21 cellular contexts compared by ENCODE assay signal in genomic region chr3:10560060-10560861, GRCh38. TPM values are rescaled to one million over a fixed set of nuclear protein-coding genes. Genes with fewer than 3 reads are reported as not detected.
DNase-seq lines count a peak whose midpoint lies in the region; ATAC-seq, FAIRE-seq and TF ChIP-seq lines count a peak whose summit lies in the region.
"Had no signal": no experiment of that assay in that cellular context is flagged by ENCODE, and none has a peak within 500 bp of the region (broad histone marks: within the 10 kb centered on the region; RNA-seq: fewer than 3 reads in every experiment).

No MANE protein-coding gene starts in this region.

- H3K36me3 ChIP-seq in heart right ventricle (no peaks in the 10 kb centered on the region), H1 (ENCODE audit: control insufficient read depth in 2 of 4, insufficient read depth in 4 of 4, low read length in 3 of 4) (no peaks in the 10 kb centered on the region), testis (ENCODE audit: low read depth, missing control alignments) (no peaks in the 10 kb centered on the region)

- H3K4me2 ChIP-seq in H1 (ENCODE audit: insufficient read depth in 1 of 2, low read depth in 2 of 2, low read length in 2 of 2): no peak overlapping the region
- H3K4me2 ChIP-seq: A549, GM23338 had no signal

- no peak for ATAC-seq in heart right ventricle
- ATAC-seq in sciatic nerve: no peak
- ATAC-seq in GM21390 (IDR thresholded peaks at IDR 0.05; ENCODE audit: unreplicated experiment): no peak
- ATAC-seq: GM23338 had no signal

- H2BK15ac ChIP-seq in H1 (ENCODE audit: low read length): no peak overlapping the region

- no peak overlapping the region for H4K8ac ChIP-seq in H1 (ENCODE audit: extremely low read depth, insufficient read depth, low read length)

- H3K4me1 ChIP-seq in heart right ventricle: no peaks in the 10 kb centered on the region
- no peaks in the 10 kb centered on the region for H3K4me1 ChIP-seq in H1 (replicated peaks in 1 of 4; ENCODE audit: control insufficient read depth in 3 of 4, insufficient read depth in 4 of 4, low read length in 3 of 4)
- H3K4me1 ChIP-seq in testis: no peaks in the 10 kb centered on the region
- H3K4me1 ChIP-seq: A549, Caco-2 had no signal

- no peak overlapping the region for H2AFZ ChIP-seq in H1 (ENCODE audit: low read length)
- H2AFZ ChIP-seq: GM23338 had no signal

- no peak overlapping the region for H3K4ac ChIP-seq in H1 (replicated peaks; ENCODE audit: insufficient read length, low read depth, low read length)

- intact Hi-C loops in cardiac septum (cut with DNase I): no loop called here
- intact Hi-C loops in heart right ventricle (cut with DNase I): no loop called here
- intact Hi-C loops in sciatic nerve (cut with DNase I): no loop called here
- intact Hi-C loops in testis (cut with DNase I; ENCODE audit: low total_unique reads): no loop called here

- TF ChIP-seq EP300 in H1 (IDR thresholded peaks at IDR 0.05; ENCODE audit: borderline replicate concordance in 1 of 2, low read depth in 2 of 2, low read length in 2 of 2): no peak

- H2BK20ac ChIP-seq in H1 (ENCODE audit: low read length): no peak overlapping the region

- DNase-seq in cardiac septum (ENCODE audit: low spot score) (peak; percentile 49), heart right ventricle (no peak), H1 (ENCODE audit: low read depth in 1 of 2, low spot score in 2 of 2) (peak in 1 of 2 experiments; percentile 16), sciatic nerve (ENCODE audit: low spot score) (peak; percentile 17), kidney glomerular epithelial cell (lab: John Stamatoyannopoulos, UW) (no peak), testis (no peak)
- DNase-seq: Caco-2; CD4-positive, alpha-beta T cell; GDM1; KBM-7; NCI-H1694 treated with DMSO at 0.1 percent for 48 hours; NCI-H2107; NCI-H510A; NCI-H748 treated with DMSO at 0.1 percent for 48 hours; SHP77 had no signal

- H3K9ac ChIP-seq in H1 (replicated peaks in 1 of 4; ENCODE audit: extremely low read depth in 1 of 4, low read depth in 3 of 4, low read length in 3 of 4): no peak overlapping the region

- H2BK12ac ChIP-seq in H1 (ENCODE audit: low read depth, low read length): no peak overlapping the region

- no peak overlapping the region for H3K23ac ChIP-seq in H1 (ENCODE audit: insufficient read length)

- no peak overlapping the region for H3K14ac ChIP-seq in H1 (ENCODE audit: insufficient read length)

- no peak for TF ChIP-seq POLR2A in H1 (IDR thresholded peaks at IDR 0.05; ENCODE audit: control extremely low read depth in 1 of 2, low read depth in 2 of 2, low read length in 2 of 2)
- no peak for TF ChIP-seq POLR2A in testis (IDR thresholded peaks at IDR 0.05)

- H2BK120ac ChIP-seq in H1 (replicated peaks; ENCODE audit: low read depth, low read length): no peak overlapping the region

- 80% methylated on average over 14 of the region's 14 CpGs for WGBS in heart right ventricle, 2 donors
- 92% methylated on average over 14 of the region's 14 CpGs; no CpG with 5 or more reads in 1 of the 2 experiments for WGBS in H1 (ENCODE audit: extremely low coverage in 1 of 2, insufficient coverage in 1 of 2, insufficient read length in 1 of 2, insufficient replicate concordance in 2 of 2, low coverage in 1 of 2, low lambda C conversion rate in 2 of 2, missing lambda C conversion rate in 1 of 2), 2 experiments
- 78 to 84% methylated on average over 13 to 14 of the region's 14 CpGs for WGBS in testis, 2 donors

- H3K4me3 ChIP-seq in heart right ventricle: no peak overlapping the region
- H3K4me3 ChIP-seq in H1 (ENCODE audit: extremely low read depth in 1 of 4, insufficient read depth in 2 of 4, low read depth in 3 of 4, low read length in 4 of 4): no peak overlapping the region
- no peak overlapping the region for H3K4me3 ChIP-seq in testis
- H3K4me3 ChIP-seq: A549, GM23338 had no signal

- H3K27ac ChIP-seq in heart right ventricle (no peak overlapping the region), H1 (ENCODE audit: low read depth, low read length) (no peak overlapping the region), testis (no peak overlapping the region)
- H3K27ac ChIP-seq: A549 had no signal

- H3K9me3 ChIP-seq in heart right ventricle (peaks cover 0 to 5% (median 0%) of the 10 kb centered on the region in 11 donors), H1 (ENCODE audit: insufficient read depth in 2 of 2, low read depth in 1 of 2, low read length in 1 of 2) (peaks cover 0 to 4% of the 10 kb centered on the region in 2 experiments; a peak in 2 of 4 replicates), testis (no peaks in the 10 kb centered on the region)
- H3K9me3 ChIP-seq: A549, Caco-2 had no signal

- no peak overlapping the region for H2AK5ac ChIP-seq in H1 (ENCODE audit: low read depth, low read length)

- no peak overlapping the region for H4K5ac ChIP-seq in H1 (ENCODE audit: insufficient read length, low read depth, low read length)

- no peaks in the 10 kb centered on the region; the same call in 1 of the 2 replicates for H3K23me2 ChIP-seq in H1 (ENCODE audit: low read depth, low read length)

- H3K27me3 ChIP-seq in heart right ventricle: peaks cover 0 to 36% (median 14%) of the 10 kb centered on the region in 7 donors
- H3K27me3 ChIP-seq in H1 (replicated peaks in 1 of 4; ENCODE audit: control insufficient read depth in 3 of 4, extremely low read depth in 1 of 4, insufficient read depth in 3 of 4, low read length in 3 of 4): no peaks in the 10 kb centered on the region
- H3K27me3 ChIP-seq in testis: no peaks in the 10 kb centered on the region

- H4K91ac ChIP-seq in H1 (replicated peaks; ENCODE audit: insufficient read length, low read length): no peak overlapping the region

- no peak overlapping the region for H3K18ac ChIP-seq in H1 (ENCODE audit: extremely low read depth, low read length)

- H3K79me2 ChIP-seq in H1 (ENCODE audit: control insufficient read depth in 1 of 2, insufficient read depth in 2 of 2, low read length in 2 of 2): no peaks in the 10 kb centered on the region

- no peak overlapping the region for H3K56ac ChIP-seq in H1 (replicated peaks; ENCODE audit: insufficient read length, low read depth, low read length)

- H2BK5ac ChIP-seq in H1 (ENCODE audit: low read depth, low read length): no peak overlapping the region

- no peak for TF ChIP-seq RAD21 in H1 (IDR thresholded peaks at IDR 0.05 in 1 of 2, conservative IDR thresholded peaks at IDR 0.05 in 1 of 2; ENCODE audit: low read depth in 2 of 2, low read length in 2 of 2)

- POLR2A ChIA-PET in H1 (lab: Charles Lee; ENCODE audit: partially characterized antibody): interaction anchor here (0.6 kb wide), 1 partner anchor 413 kb away, joined by 3 read pairs; no protein-coding TSS in a partner anchor

- TF ChIP-seq CTCF in heart right ventricle (IDR thresholded peaks at IDR 0.05): no peak
- no peak for TF ChIP-seq CTCF in H1 (IDR thresholded peaks at IDR 0.05; ENCODE audit: control extremely low read depth in 1 of 3, insufficient read depth in 1 of 3, low read depth in 1 of 3, low read length in 3 of 3)
- no peak for TF ChIP-seq CTCF in testis (IDR thresholded peaks at IDR 0.05)

- FAIRE-seq in H1 (lab: Jason Lieb, UNC): no peak
- FAIRE-seq: A549, GM19239, RCC 7860 had no signal

- no peaks in the 10 kb centered on the region for H3K79me1 ChIP-seq in H1 (ENCODE audit: low read depth, low read length)

- CTCF ChIA-PET in H1 (lab: Charles Lee; ENCODE audit: partially characterized antibody): interaction anchor here (0.6 to 3.3 kb wide), 12 partner anchors 11 to 219 kb away, joined by 3 to 18 read pairs (median 3); no protein-coding TSS in a partner anchor

- no peaks in the 10 kb centered on the region for H4K20me1 ChIP-seq in H1 (replicated peaks in 1 of 2; ENCODE audit: control insufficient read depth in 1 of 2, insufficient read depth in 2 of 2, low read length in 2 of 2)

TF ChIP-seq in H1, 55 proteins besides CTCF, POLR2A, EP300 and RAD21:
- TF ChIP-seq, protein P1, sequence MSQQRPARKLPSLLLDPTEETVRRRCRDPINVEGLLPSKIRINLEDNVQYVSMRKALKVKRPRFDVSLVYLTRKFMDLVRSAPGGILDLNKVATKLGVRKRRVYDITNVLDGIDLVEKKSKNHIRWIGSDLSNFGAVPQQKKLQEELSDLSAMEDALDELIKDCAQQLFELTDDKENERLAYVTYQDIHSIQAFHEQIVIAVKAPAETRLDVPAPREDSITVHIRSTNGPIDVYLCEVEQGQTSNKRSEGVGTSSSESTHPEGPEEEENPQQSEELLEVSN (IDR thresholded peaks at IDR 0.05): peak; percentile 87
- peak; percentile 65 for TF ChIP-seq MAX (IDR thresholded peaks at IDR 0.05)
- no peak for TF ChIP-seq SIRT6 (IDR thresholded peaks at IDR 0.05; ENCODE audit: low read length)

RNA-seq across cellular contexts. Expression of gene ATP2B2, which starts 54.9 kb away (rescaled TPM):
- total RNA-seq in cardiac septum: 0.13 TPM
- total RNA-seq in heart right ventricle: under 1 TPM in 6 of 10 donors, not detected in 4; 0.05 to 0.30 (median 0.15) TPM
- polyA plus RNA-seq in heart right ventricle: under 1 TPM; under 0.01 to 0.07 TPM
- total RNA-seq in H1 (2021; fragmentation: NEBNext Ultra II Directional; extraction: Animal tissue kit (Norgen Biotek cat#: 25700)): 0.61 and 1.2 TPM in 2 replicates
- 0.14 and 0.20 TPM in 2 replicates for polyA plus RNA-seq in H1 (2011; rRNA removed)
- 0.17 TPM for polyA plus RNA-seq in H1 (2011; cell fraction: cytosol; rRNA removed)
- polyA plus RNA-seq in H1 (2011; cell fraction: nucleus; rRNA removed): 0.53 TPM
- polyA plus RNA-seq in H1 (2012, experiment 1 of 2): 0.08 to 0.39 TPM (median 0.32 TPM) in 4 replicates
- 0.16 TPM for polyA plus RNA-seq in H1 (2012, experiment 2 of 2)
- 0.47 TPM for polyA plus RNA-seq in H1 (2013, experiment 1 of 2)
- 0.31 TPM for polyA plus RNA-seq in H1 (2013, experiment 2 of 2)
- 0.38 and 0.41 TPM in 2 replicates for polyA minus RNA-seq in H1 (2011; rRNA and poly(A)+ RNA removed)
- polyA minus RNA-seq in H1 (2011; cell fraction: cytosol; rRNA and poly(A)+ RNA removed): 0.22 TPM
- 0.70 TPM for polyA minus RNA-seq in H1 (2011; cell fraction: nucleus; rRNA and poly(A)+ RNA removed)
- 1.4 TPM for total RNA-seq in sciatic nerve
- 1 to 10 TPM; 1.8 to 2.9 TPM for total RNA-seq in testis
- 1.1 TPM for polyA plus RNA-seq in testis (ENCODE audit: insufficient read depth, low read depth, low replicate concordance)
- total RNA-seq: Caco-2; CD4-positive, alpha-beta T cell had no signal
- polyA plus RNA-seq: BJ had no signal

Comparison
In these comparisons a context has a peak if more than half of its experiments do, and no peak if none do; other contexts are left out.
1. DNase-seq: peak in cardiac septum (single experiment) and sciatic nerve (single experiment); none in heart right ventricle (0 of 2), kidney glomerular epithelial cell (single experiment) and testis (single experiment).